In the genomic region with DNA sequence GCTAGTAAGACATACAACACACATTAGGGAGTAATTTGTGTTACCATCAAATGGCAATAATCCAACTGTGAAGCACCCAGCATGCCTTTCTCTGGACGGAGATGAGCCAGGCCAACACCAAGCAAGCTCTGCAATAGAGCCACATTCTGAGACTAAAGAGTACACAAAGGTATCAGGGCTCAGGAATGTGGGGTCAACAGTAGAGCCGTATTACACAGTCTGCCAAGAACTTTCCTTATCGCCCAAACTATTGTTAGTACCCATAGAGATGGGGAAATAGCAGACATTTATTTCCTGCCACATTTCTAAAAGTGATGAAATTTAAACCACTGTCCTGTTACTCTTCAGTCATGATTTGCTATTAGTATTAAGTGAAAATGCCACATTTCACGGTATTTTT, we compare ENCODE assay signal across 1 cellular context.
TF ChIP-seq lines count a peak whose summit lies in the region.

No MANE protein-coding gene starts in this region.

TF ChIP-seq in HepG2, 621 proteins besides CTCF, POLR2A, EP300 and RAD21 (continued from another document and continues in another):
- TF ChIP-seq, protein P1, sequence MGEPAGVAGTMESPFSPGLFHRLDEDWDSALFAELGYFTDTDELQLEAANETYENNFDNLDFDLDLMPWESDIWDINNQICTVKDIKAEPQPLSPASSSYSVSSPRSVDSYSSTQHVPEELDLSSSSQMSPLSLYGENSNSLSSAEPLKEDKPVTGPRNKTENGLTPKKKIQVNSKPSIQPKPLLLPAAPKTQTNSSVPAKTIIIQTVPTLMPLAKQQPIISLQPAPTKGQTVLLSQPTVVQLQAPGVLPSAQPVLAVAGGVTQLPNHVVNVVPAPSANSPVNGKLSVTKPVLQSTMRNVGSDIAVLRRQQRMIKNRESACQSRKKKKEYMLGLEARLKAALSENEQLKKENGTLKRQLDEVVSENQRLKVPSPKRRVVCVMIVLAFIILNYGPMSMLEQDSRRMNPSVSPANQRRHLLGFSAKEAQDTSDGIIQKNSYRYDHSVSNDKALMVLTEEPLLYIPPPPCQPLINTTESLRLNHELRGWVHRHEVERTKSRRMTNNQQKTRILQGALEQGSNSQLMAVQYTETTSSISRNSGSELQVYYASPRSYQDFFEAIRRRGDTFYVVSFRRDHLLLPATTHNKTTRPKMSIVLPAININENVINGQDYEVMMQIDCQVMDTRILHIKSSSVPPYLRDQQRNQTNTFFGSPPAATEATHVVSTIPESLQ (CRISPR knock-in tag; conservative IDR thresholded peaks at IDR 0.05) = no peak
- TF ChIP-seq ZNF121 (CRISPR knock-in tag; IDR thresholded peaks at IDR 0.05) = no peak
- TF ChIP-seq ZNF562 (CRISPR knock-in tag; IDR thresholded peaks at IDR 0.05; ENCODE audit: borderline replicate concordance) = no peak
- no peak for TF ChIP-seq TBL1XR1 (IDR thresholded peaks at IDR 0.05; ENCODE audit: borderline replicate concordance, low read length, partially characterized antibody)
- TF ChIP-seq ZBTB21 (CRISPR knock-in tag; IDR thresholded peaks at IDR 0.05) = no peak
- TF ChIP-seq, protein P2, sequence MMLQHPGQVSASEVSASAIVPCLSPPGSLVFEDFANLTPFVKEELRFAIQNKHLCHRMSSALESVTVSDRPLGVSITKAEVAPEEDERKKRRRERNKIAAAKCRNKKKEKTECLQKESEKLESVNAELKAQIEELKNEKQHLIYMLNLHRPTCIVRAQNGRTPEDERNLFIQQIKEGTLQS (CRISPR knock-in tag; IDR thresholded peaks at IDR 0.05) = no peak
- no peak for TF ChIP-seq EED (CRISPR knock-in tag; IDR thresholded peaks at IDR 0.05)
- no peak for TF ChIP-seq SMARCC2 (IDR thresholded peaks at IDR 0.05)
- TF ChIP-seq ZNF354B (CRISPR knock-in tag; IDR thresholded peaks at IDR 0.05) = no peak
- no peak for TF ChIP-seq TP53 (CRISPR knock-in tag; conservative IDR thresholded peaks at IDR 0.05)
- peak; percentile 86 for TF ChIP-seq ZNF644 (CRISPR knock-in tag; IDR thresholded peaks at IDR 0.05; ENCODE audit: low read depth)
- TF ChIP-seq SKI (IDR thresholded peaks at IDR 0.05; ENCODE audit: partially characterized antibody) = peak; percentile 79
- 0 out of 2 replicates have a peak, but pooled peaks have one; percentile 24 for TF ChIP-seq CBFB (CRISPR knock-in tag; IDR thresholded peaks at IDR 0.05)
- TF ChIP-seq ISX (CRISPR knock-in tag; conservative IDR thresholded peaks at IDR 0.05) = no peak
- TF ChIP-seq, protein P3, sequence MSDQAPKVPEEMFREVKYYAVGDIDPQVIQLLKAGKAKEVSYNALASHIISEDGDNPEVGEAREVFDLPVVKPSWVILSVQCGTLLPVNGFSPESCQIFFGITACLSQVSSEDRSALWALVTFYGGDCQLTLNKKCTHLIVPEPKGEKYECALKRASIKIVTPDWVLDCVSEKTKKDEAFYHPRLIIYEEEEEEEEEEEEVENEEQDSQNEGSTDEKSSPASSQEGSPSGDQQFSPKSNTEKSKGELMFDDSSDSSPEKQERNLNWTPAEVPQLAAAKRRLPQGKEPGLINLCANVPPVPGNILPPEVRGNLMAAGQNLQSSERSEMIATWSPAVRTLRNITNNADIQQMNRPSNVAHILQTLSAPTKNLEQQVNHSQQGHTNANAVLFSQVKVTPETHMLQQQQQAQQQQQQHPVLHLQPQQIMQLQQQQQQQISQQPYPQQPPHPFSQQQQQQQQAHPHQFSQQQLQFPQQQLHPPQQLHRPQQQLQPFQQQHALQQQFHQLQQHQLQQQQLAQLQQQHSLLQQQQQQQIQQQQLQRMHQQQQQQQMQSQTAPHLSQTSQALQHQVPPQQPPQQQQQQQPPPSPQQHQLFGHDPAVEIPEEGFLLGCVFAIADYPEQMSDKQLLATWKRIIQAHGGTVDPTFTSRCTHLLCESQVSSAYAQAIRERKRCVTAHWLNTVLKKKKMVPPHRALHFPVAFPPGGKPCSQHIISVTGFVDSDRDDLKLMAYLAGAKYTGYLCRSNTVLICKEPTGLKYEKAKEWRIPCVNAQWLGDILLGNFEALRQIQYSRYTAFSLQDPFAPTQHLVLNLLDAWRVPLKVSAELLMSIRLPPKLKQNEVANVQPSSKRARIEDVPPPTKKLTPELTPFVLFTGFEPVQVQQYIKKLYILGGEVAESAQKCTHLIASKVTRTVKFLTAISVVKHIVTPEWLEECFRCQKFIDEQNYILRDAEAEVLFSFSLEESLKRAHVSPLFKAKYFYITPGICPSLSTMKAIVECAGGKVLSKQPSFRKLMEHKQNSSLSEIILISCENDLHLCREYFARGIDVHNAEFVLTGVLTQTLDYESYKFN (CRISPR knock-in tag; conservative IDR thresholded peaks at IDR 0.05) = no peak
- TF ChIP-seq ZNF660 (CRISPR knock-in tag; IDR thresholded peaks at IDR 0.05; ENCODE audit: borderline replicate concordance, low read depth) = no peak
- TF ChIP-seq, protein P4, sequence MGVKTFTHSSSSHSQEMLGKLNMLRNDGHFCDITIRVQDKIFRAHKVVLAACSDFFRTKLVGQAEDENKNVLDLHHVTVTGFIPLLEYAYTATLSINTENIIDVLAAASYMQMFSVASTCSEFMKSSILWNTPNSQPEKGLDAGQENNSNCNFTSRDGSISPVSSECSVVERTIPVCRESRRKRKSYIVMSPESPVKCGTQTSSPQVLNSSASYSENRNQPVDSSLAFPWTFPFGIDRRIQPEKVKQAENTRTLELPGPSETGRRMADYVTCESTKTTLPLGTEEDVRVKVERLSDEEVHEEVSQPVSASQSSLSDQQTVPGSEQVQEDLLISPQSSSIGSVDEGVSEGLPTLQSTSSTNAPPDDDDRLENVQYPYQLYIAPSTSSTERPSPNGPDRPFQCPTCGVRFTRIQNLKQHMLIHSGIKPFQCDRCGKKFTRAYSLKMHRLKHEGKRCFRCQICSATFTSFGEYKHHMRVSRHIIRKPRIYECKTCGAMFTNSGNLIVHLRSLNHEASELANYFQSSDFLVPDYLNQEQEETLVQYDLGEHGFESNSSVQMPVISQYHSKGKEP (CRISPR knock-in tag; IDR thresholded peaks at IDR 0.05) = no peak
- no peak for TF ChIP-seq HNRNPL (IDR thresholded peaks at IDR 0.05; ENCODE audit: low read depth, low read length)
- TF ChIP-seq ESRRA (CRISPR knock-in tag; IDR thresholded peaks at IDR 0.05; ENCODE audit: low read depth) = no peak
- no peak for TF ChIP-seq MAFG (CRISPR knock-in tag; IDR thresholded peaks at IDR 0.05)
- no peak for TF ChIP-seq ZFY (CRISPR knock-in tag; IDR thresholded peaks at IDR 0.05)
- no peak for TF ChIP-seq SIN3A (IDR thresholded peaks at IDR 0.05; ENCODE audit: borderline replicate concordance, low read depth, low read length)
- no peak for TF ChIP-seq SP5 (CRISPR knock-in tag; IDR thresholded peaks at IDR 0.05; ENCODE audit: borderline replicate concordance, low read depth)
- TF ChIP-seq HMG20B (CRISPR knock-in tag; conservative IDR thresholded peaks at IDR 0.05) = peak; percentile 72; the same call in 1 of the 2 replicates
- no peak for TF ChIP-seq TCF7 (IDR thresholded peaks at IDR 0.05; ENCODE audit: low read depth)
- no peak for TF ChIP-seq ISL2 (CRISPR knock-in tag; IDR thresholded peaks at IDR 0.05)
- TF ChIP-seq ZKSCAN8 (CRISPR knock-in tag; IDR thresholded peaks at IDR 0.05; ENCODE audit: borderline replicate concordance) = no peak; the same call in 1 of the 2 replicates
- peak; percentile 73; the same call in 1 of the 2 replicates for TF ChIP-seq HDAC2 (CRISPR knock-in tag; IDR thresholded peaks at IDR 0.05)
- no peak; the same call in 1 of the 2 replicates for TF ChIP-seq ZNF292 (CRISPR knock-in tag; IDR thresholded peaks at IDR 0.05; ENCODE audit: borderline replicate concordance, low read depth)
- peak; percentile 57; the same call in 1 of the 2 replicates for TF ChIP-seq RCOR2 (CRISPR knock-in tag; IDR thresholded peaks at IDR 0.05)
- no peak for TF ChIP-seq CREB1 (IDR thresholded peaks at IDR 0.05)
- TF ChIP-seq CREB1 (CRISPR knock-in tag; IDR thresholded peaks at IDR 0.05) = peak; percentile 39; the same call in 1 of the 2 replicates
- no peak for TF ChIP-seq ZBTB7B (CRISPR knock-in tag; IDR thresholded peaks at IDR 0.05)
- TF ChIP-seq ZNF777 (CRISPR knock-in tag; IDR thresholded peaks at IDR 0.05) = no peak
- no peak for TF ChIP-seq SOX6 (IDR thresholded peaks at IDR 0.05)
- TF ChIP-seq SOX6 (CRISPR knock-in tag; IDR thresholded peaks at IDR 0.05) = peak; percentile 82
- TF ChIP-seq NFYB (CRISPR knock-in tag; IDR thresholded peaks at IDR 0.05) = no peak
- TF ChIP-seq ZNF331 (CRISPR knock-in tag; IDR thresholded peaks at IDR 0.05) = peak; percentile 54; the same call in 1 of the 2 replicates
- TF ChIP-seq RBAK (CRISPR knock-in tag; IDR thresholded peaks at IDR 0.05) = no peak
- no peak for TF ChIP-seq ARNT (IDR thresholded peaks at IDR 0.05)
- no peak for TF ChIP-seq ZNF619 (CRISPR knock-in tag; IDR thresholded peaks at IDR 0.05)
- TF ChIP-seq MLLT10 (CRISPR knock-in tag; IDR thresholded peaks at IDR 0.05) = no peak
- TF ChIP-seq CHD4 (IDR thresholded peaks at IDR 0.05; ENCODE audit: borderline replicate concordance, low read length) = no peak
- TF ChIP-seq NONO (IDR thresholded peaks at IDR 0.05) = no peak
- no peak for TF ChIP-seq NONO (CRISPR knock-in tag; conservative IDR thresholded peaks at IDR 0.05)
- TF ChIP-seq PHF20 (CRISPR knock-in tag; IDR thresholded peaks at IDR 0.05) = no peak
- TF ChIP-seq ZNF549 (CRISPR knock-in tag; IDR thresholded peaks at IDR 0.05) = no peak
- no peak for TF ChIP-seq XBP1 (CRISPR knock-in tag; IDR thresholded peaks at IDR 0.05)
- TF ChIP-seq RXRB (CRISPR knock-in tag; IDR thresholded peaks at IDR 0.05; ENCODE audit: borderline replicate concordance) = peak; percentile 35; the same call in 1 of the 2 replicates
- TF ChIP-seq, protein P5, sequence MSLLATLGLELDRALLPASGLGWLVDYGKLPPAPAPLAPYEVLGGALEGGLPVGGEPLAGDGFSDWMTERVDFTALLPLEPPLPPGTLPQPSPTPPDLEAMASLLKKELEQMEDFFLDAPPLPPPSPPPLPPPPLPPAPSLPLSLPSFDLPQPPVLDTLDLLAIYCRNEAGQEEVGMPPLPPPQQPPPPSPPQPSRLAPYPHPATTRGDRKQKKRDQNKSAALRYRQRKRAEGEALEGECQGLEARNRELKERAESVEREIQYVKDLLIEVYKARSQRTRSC (CRISPR knock-in tag; IDR thresholded peaks at IDR 0.05; ENCODE audit: low read depth) = no peak
- peak; percentile 96 for TF ChIP-seq TEAD3 (CRISPR knock-in tag; optimal IDR thresholded peaks at IDR 0.05; ENCODE audit: borderline replicate concordance)
- no peak for TF ChIP-seq SRSF1 (optimal IDR thresholded peaks at IDR 0.05; ENCODE audit: low read depth, low read length)
- TF ChIP-seq TMF1 (CRISPR knock-in tag; IDR thresholded peaks at IDR 0.05; ENCODE audit: low read depth) = no peak
- TF ChIP-seq ZNF7 (CRISPR knock-in tag; IDR thresholded peaks at IDR 0.05) = no peak
- TF ChIP-seq, protein P6, sequence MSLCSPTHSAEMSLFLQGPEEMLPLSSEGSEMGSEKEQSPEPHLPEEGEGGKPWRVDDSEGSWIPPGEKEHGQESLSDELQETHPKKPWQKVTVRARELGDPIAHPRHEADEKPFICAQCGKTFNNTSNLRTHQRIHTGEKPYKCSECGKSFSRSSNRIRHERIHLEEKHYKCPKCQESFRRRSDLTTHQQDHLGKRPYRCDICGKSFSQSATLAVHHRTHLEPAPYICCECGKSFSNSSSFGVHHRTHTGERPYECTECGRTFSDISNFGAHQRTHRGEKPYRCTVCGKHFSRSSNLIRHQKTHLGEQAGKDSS (CRISPR knock-in tag; IDR thresholded peaks at IDR 0.05; ENCODE audit: borderline replicate concordance, low read depth) = no peak
- TF ChIP-seq KAT8 (CRISPR knock-in tag; IDR thresholded peaks at IDR 0.05) = 0 out of 2 replicates have a peak, but pooled peaks have one; percentile 31
- TF ChIP-seq CCAR2 (optimal IDR thresholded peaks at IDR 0.05; ENCODE audit: low read depth, low read length) = no peak
- TF ChIP-seq, protein P7, sequence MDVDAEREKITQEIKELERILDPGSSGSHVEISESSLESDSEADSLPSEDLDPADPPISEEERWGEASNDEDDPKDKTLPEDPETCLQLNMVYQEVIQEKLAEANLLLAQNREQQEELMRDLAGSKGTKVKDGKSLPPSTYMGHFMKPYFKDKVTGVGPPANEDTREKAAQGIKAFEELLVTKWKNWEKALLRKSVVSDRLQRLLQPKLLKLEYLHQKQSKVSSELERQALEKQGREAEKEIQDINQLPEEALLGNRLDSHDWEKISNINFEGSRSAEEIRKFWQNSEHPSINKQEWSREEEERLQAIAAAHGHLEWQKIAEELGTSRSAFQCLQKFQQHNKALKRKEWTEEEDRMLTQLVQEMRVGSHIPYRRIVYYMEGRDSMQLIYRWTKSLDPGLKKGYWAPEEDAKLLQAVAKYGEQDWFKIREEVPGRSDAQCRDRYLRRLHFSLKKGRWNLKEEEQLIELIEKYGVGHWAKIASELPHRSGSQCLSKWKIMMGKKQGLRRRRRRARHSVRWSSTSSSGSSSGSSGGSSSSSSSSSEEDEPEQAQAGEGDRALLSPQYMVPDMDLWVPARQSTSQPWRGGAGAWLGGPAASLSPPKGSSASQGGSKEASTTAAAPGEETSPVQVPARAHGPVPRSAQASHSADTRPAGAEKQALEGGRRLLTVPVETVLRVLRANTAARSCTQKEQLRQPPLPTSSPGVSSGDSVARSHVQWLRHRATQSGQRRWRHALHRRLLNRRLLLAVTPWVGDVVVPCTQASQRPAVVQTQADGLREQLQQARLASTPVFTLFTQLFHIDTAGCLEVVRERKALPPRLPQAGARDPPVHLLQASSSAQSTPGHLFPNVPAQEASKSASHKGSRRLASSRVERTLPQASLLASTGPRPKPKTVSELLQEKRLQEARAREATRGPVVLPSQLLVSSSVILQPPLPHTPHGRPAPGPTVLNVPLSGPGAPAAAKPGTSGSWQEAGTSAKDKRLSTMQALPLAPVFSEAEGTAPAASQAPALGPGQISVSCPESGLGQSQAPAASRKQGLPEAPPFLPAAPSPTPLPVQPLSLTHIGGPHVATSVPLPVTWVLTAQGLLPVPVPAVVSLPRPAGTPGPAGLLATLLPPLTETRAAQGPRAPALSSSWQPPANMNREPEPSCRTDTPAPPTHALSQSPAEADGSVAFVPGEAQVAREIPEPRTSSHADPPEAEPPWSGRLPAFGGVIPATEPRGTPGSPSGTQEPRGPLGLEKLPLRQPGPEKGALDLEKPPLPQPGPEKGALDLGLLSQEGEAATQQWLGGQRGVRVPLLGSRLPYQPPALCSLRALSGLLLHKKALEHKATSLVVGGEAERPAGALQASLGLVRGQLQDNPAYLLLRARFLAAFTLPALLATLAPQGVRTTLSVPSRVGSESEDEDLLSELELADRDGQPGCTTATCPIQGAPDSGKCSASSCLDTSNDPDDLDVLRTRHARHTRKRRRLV (CRISPR knock-in tag; IDR thresholded peaks at IDR 0.05) = no peak
- TF ChIP-seq, protein P8, sequence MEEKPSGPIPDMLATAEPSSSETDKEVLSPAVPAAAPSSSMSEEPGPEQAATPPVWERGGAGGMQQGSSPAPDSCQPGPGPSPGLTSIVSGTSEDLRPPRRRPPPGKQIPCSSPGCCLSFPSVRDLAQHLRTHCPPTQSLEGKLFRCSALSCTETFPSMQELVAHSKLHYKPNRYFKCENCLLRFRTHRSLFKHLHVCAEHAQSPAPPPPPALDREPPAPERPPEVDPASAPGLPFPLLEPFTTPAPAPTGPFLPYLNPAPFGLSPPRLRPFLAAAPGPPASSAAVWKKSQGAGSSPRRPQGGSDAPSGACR (CRISPR knock-in tag; IDR thresholded peaks at IDR 0.05) = no peak
- TF ChIP-seq ZSCAN30 (CRISPR knock-in tag; IDR thresholded peaks at IDR 0.05) = no peak
- no peak for TF ChIP-seq MAFF (IDR thresholded peaks at IDR 0.05; ENCODE audit: low read depth, low read length)
- TF ChIP-seq NR2F2 (IDR thresholded peaks at IDR 0.05; ENCODE audit: borderline replicate concordance, low read depth) = peak; percentile 64; the same call in 1 of the 2 replicates
- TF ChIP-seq ZNF44 (CRISPR knock-in tag; IDR thresholded peaks at IDR 0.05) = no peak
